14 cellular contexts compared by ENCODE assay signal in the genomic region with DNA sequence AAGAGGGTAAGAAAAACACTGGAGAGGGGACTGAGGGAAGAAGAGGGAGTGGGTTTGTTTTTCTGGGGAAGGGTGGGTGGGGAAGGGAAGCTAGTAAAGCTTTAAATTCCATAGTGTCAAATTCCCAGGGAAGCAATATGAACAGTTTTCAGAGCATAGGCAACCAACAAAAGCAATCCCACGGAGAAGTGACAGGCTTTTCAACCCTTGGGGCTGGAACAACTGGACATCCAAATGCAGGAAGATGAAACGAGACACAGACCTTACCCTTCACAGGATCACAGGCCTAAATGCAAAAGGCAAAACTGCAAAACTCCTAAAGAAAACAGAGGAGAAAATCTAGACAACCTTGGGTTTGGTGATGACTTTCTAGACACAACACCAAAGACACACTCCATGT.
DNase-seq lines count a peak whose midpoint lies in the region; ATAC-seq and TF ChIP-seq lines count a peak whose summit lies in the region.
"Had no signal": no experiment of that assay in that cellular context is flagged by ENCODE, and none has a peak within 500 bp of the region (broad histone marks: within the 10 kb centered on the region; RNA-seq: fewer than 3 reads in every experiment).

No MANE protein-coding gene starts in this region.

- no peak overlapping the region for H2AFZ ChIP-seq in osteoblast (ENCODE audit: low read length)

- intact Hi-C loops in left ventricle myocardium inferior (cut with micrococcal nuclease) (no loop called here), Right ventricle myocardium inferior (cut with DNase I) (no loop called here), uterus (cut with DNase I; ENCODE audit: low total_unique reads) (no loop called here)

- H3K27me3 ChIP-seq in left ventricle myocardium inferior (ENCODE audit: low read depth) (no peaks in the 10 kb centered on the region), osteoblast (ENCODE audit: insufficient read depth, low read length) (no peaks in the 10 kb centered on the region), uterus (no peaks in the 10 kb centered on the region)
- H3K27me3 ChIP-seq: body of pancreas had no signal

- no peaks in the 10 kb centered on the region for H3K36me3 ChIP-seq in left ventricle myocardium inferior
- peaks cover 8% of the 10 kb centered on the region for H3K36me3 ChIP-seq in osteoblast (ENCODE audit: insufficient read depth, low read length)
- no peaks in the 10 kb centered on the region for H3K36me3 ChIP-seq in uterus

- H4K20me1 ChIP-seq in osteoblast (ENCODE audit: insufficient read depth, low read length), result no peaks in the 10 kb centered on the region

- H3K27ac ChIP-seq in left ventricle myocardium inferior (replicated peaks), result peak overlapping the region; percentile 87
- H3K27ac ChIP-seq in coronary artery, result peak overlapping the region; percentile 85 to 92
- peak overlapping the region; percentile 99 for H3K27ac ChIP-seq in osteoblast (ENCODE audit: low read depth, low read length)
- H3K27ac ChIP-seq in uterus, result peak overlapping the region; percentile 73 to 76

- H3K4me3 ChIP-seq in left ventricle myocardium inferior, result peak overlapping the region; percentile 56
- no peak overlapping the region for H3K4me3 ChIP-seq in coronary artery
- no peak overlapping the region for H3K4me3 ChIP-seq in osteoblast (ENCODE audit: insufficient read depth, low read length)
- H3K4me3 ChIP-seq in uterus, result no peak overlapping the region
- H3K4me3 ChIP-seq: body of pancreas had no signal

- no peak for TF ChIP-seq POLR2A in uterus (IDR thresholded peaks at IDR 0.05)

- H3K4me1 ChIP-seq in left ventricle myocardium inferior, result peaks cover 90% of the 10 kb centered on the region
- peaks cover 69% of the 10 kb centered on the region for H3K4me1 ChIP-seq in osteoblast (ENCODE audit: insufficient read depth, low read length)
- peaks cover 6 to 8% of the 10 kb centered on the region in 2 donors for H3K4me1 ChIP-seq in uterus

- H3K4me2 ChIP-seq in osteoblast (ENCODE audit: insufficient read depth, low read length), result no peak overlapping the region

- H3K79me2 ChIP-seq in osteoblast (ENCODE audit: insufficient read depth, low read length), result peaks cover 97% of the 10 kb centered on the region

- ATAC-seq in Right ventricle myocardium inferior (no peak), HG03196 (IDR thresholded peaks at IDR 0.05; ENCODE audit: unreplicated experiment) (no peak), GM19328 (IDR thresholded peaks at IDR 0.05; ENCODE audit: unreplicated experiment) (no peak)
- ATAC-seq: body of pancreas; effector memory CD8-positive, alpha-beta T cell had no signal

- H3K9me3 ChIP-seq in left ventricle myocardium inferior (replicated peaks) (no peaks in the 10 kb centered on the region), osteoblast (ENCODE audit: low read depth, low read length) (no peaks in the 10 kb centered on the region), uterus (no peaks in the 10 kb centered on the region)
- H3K9me3 ChIP-seq: body of pancreas had no signal

- DNase-seq in left ventricle myocardium inferior, result no peak
- DNase-seq in Right ventricle myocardium inferior (ENCODE audit: missing footprints), result no peak
- no peak for DNase-seq in coronary artery (ENCODE audit: low spot score)
- no peak for DNase-seq in osteoblast (ENCODE audit: insufficient read length, low spot score, missing footprints)
- no peak for DNase-seq in uterus
- DNase-seq in SKM-1 (lab: John Stamatoyannopoulos, UW; ENCODE audit: unreplicated experiment), result no peak
- DNase-seq: activated CD8-positive, alpha-beta memory T cell treated with anti-CD3 and anti-CD28 coated beads, Interleukin-2, amount 50 U/mL, for 48 hours; body of pancreas; DMS53; effector memory CD8-positive, alpha-beta T cell; NCI-H2029 treated with DMSO at 0.1 percent for 48 hours; SHP77 treated with DMSO at 0.1 percent for 48 hours had no signal

- TF ChIP-seq CTCF in left ventricle myocardium inferior (IDR thresholded peaks at IDR 0.05; ENCODE audit: borderline replicate concordance) (no peak), coronary artery (IDR thresholded peaks at IDR 0.05) (no peak), osteoblast (IDR thresholded peaks at IDR 0.05; ENCODE audit: extremely low read depth, low read depth, low read length) (no peak), uterus (IDR thresholded peaks at IDR 0.05) (no peak)
